In genomic region chr11:104968365-104968855, GRCh38 we compare ENCODE assay signal across 8 cellular contexts. TPM values are rescaled to one million over a fixed set of nuclear protein-coding genes. Genes with fewer than 3 reads are reported as not detected.
DNase-seq lines count a peak whose midpoint lies in the region; ATAC-seq and TF ChIP-seq lines count a peak whose summit lies in the region.

Gene CASP4 (minus strand): TSS chr11:104968574. CDS start chr11:104968525, 49 bp downstream.

- H3K4me1 Mint-ChIP-seq in activated naive CD4-positive, alpha-beta T cell treated with anti-CD3 and anti-CD28 coated beads, Interleukin-2, amount 10 ng/mL, durations not matched to agents 7 days and 5 days = peaks cover 35% of the 10 kb centered on the region
- H3K4me1 Mint-ChIP-seq in activated CD4-positive, alpha-beta memory T cell treated with anti-CD3 and anti-CD28 coated beads, Interleukin-2, amount 10 ng/mL, durations not matched to agents 7 days and 5 days = peaks cover 32% of the 10 kb centered on the region

- peaks cover 29% of the 10 kb centered on the region for H3K9me3 Mint-ChIP-seq in activated naive CD4-positive, alpha-beta T cell treated with anti-CD3 and anti-CD28 coated beads, Interleukin-2, amount 10 ng/mL, durations not matched to agents 7 days and 5 days
- peaks cover 24% of the 10 kb centered on the region for H3K9me3 Mint-ChIP-seq in activated CD4-positive, alpha-beta memory T cell treated with anti-CD3 and anti-CD28 coated beads, Interleukin-2, amount 10 ng/mL, durations not matched to agents 7 days and 5 days

- peak; percentile 92 for ATAC-seq in HG02642 (IDR thresholded peaks at IDR 0.05; ENCODE audit: poor library complexity, unreplicated experiment)

- H3K36me3 Mint-ChIP-seq in activated naive CD4-positive, alpha-beta T cell treated with anti-CD3 and anti-CD28 coated beads, Interleukin-2, amount 10 ng/mL, durations not matched to agents 7 days and 5 days = peaks cover 54% of the 10 kb centered on the region
- peaks cover 51% of the 10 kb centered on the region for H3K36me3 Mint-ChIP-seq in activated CD4-positive, alpha-beta memory T cell treated with anti-CD3 and anti-CD28 coated beads, Interleukin-2, amount 10 ng/mL, durations not matched to agents 7 days and 5 days (ENCODE audit: low read depth)

- POLR2A ChIA-PET in activated CD4-positive, alpha-beta memory T cell treated with anti-CD3 and anti-CD28 coated beads, Interleukin-2, amount 10 ng/mL, durations not matched to agents 7 days and 5 days (lab: Charles Lee) = interaction anchor here (0.6 to 2.5 kb wide), 14 partner anchors 13 to 355 kb away, joined by 3 to 8 read pairs (median 4); partner anchors contain the start of gene CASP1
- POLR2A ChIA-PET in HEK293T (lab: Yijun Ruan, JAX) = no interaction called here

- no peak for DNase-seq in activated naive CD4-positive, alpha-beta T cell treated with anti-CD3 and anti-CD28 coated beads, Interleukin-2, amount 10 ng/mL, durations not matched to agents 7 days and 5 days
- DNase-seq in activated naive CD4-positive, alpha-beta T cell treated with Interleukin-2 at 50 U/mL for 16 hours = no peak
- DNase-seq in NAMALWA (ENCODE audit: low spot score) = peak; percentile 35
- DNase-seq in activated CD4-positive, alpha-beta memory T cell treated with anti-CD3 and anti-CD28 coated beads, Interleukin-2, amount 10 ng/mL, durations not matched to agents 7 days and 5 days = no peak
- DNase-seq in globus pallidus (ENCODE audit: low spot score) = peak; percentile 16
- peak; percentile 4 for DNase-seq in putamen (ENCODE audit: low spot score)
- DNase-seq in HEK293T (ENCODE audit: extremely low spot score) = no peak

- H3K27ac Mint-ChIP-seq in activated naive CD4-positive, alpha-beta T cell treated with anti-CD3 and anti-CD28 coated beads, Interleukin-2, amount 10 ng/mL, durations not matched to agents 7 days and 5 days = peak within 1 kb of the TSS; percentile 92
- peak within 1 kb of the TSS; percentile 87 for H3K27ac Mint-ChIP-seq in activated CD4-positive, alpha-beta memory T cell treated with anti-CD3 and anti-CD28 coated beads, Interleukin-2, amount 10 ng/mL, durations not matched to agents 7 days and 5 days

- CTCF ChIA-PET in activated naive CD4-positive, alpha-beta T cell treated with anti-CD3 and anti-CD28 coated beads, Interleukin-2, amount 10 ng/mL, durations not matched to agents 7 days and 5 days (lab: Charles Lee) = no interaction called here
- CTCF ChIA-PET in activated CD4-positive, alpha-beta memory T cell treated with anti-CD3 and anti-CD28 coated beads, Interleukin-2, amount 10 ng/mL, durations not matched to agents 7 days and 5 days (lab: Charles Lee) = interaction anchor here (0.9 to 1.3 kb wide), 3 partner anchors 19 to 359 kb away, joined by 3 read pairs; no protein-coding TSS in a partner anchor
- CTCF ChIA-PET in HEK293T (lab: Yijun Ruan, JAX) = no interaction called here

- H3K4me3 Mint-ChIP-seq in activated naive CD4-positive, alpha-beta T cell treated with anti-CD3 and anti-CD28 coated beads, Interleukin-2, amount 10 ng/mL, durations not matched to agents 7 days and 5 days = peak within 1 kb of the TSS; percentile 89
- peak within 1 kb of the TSS; percentile 88 for H3K4me3 Mint-ChIP-seq in activated CD4-positive, alpha-beta memory T cell treated with anti-CD3 and anti-CD28 coated beads, Interleukin-2, amount 10 ng/mL, durations not matched to agents 7 days and 5 days

- H3K27me3 Mint-ChIP-seq in activated naive CD4-positive, alpha-beta T cell treated with anti-CD3 and anti-CD28 coated beads, Interleukin-2, amount 10 ng/mL, durations not matched to agents 7 days and 5 days = no peaks in the 10 kb centered on the region
- H3K27me3 Mint-ChIP-seq in activated CD4-positive, alpha-beta memory T cell treated with anti-CD3 and anti-CD28 coated beads, Interleukin-2, amount 10 ng/mL, durations not matched to agents 7 days and 5 days = no peaks in the 10 kb centered on the region

TF ChIP-seq in HEK293T, 16 proteins besides CTCF, POLR2A, EP300 and RAD21:
- TF ChIP-seq CTBP1 (IDR thresholded peaks at IDR 0.05; ENCODE audit: borderline replicate concordance) = no peak
- no peak for TF ChIP-seq NFRKB (IDR thresholded peaks at IDR 0.05)
- TF ChIP-seq FOXK2 (IDR thresholded peaks at IDR 0.05) = no peak
- no peak for TF ChIP-seq PKNOX1 (IDR thresholded peaks at IDR 0.05)
- TF ChIP-seq SUZ12 (IDR thresholded peaks at IDR 0.05) = no peak
- no peak for TF ChIP-seq HDGF (IDR thresholded peaks at IDR 0.05; ENCODE audit: borderline replicate concordance)
- TF ChIP-seq TARDBP (IDR thresholded peaks at IDR 0.05) = no peak
- no peak for TF ChIP-seq ZNF384 (IDR thresholded peaks at IDR 0.05)
- no peak for TF ChIP-seq FOXA1 (IDR thresholded peaks at IDR 0.05)
- no peak for TF ChIP-seq L3MBTL2 (conservative IDR thresholded peaks at IDR 0.05)
- TF ChIP-seq ARNT (IDR thresholded peaks at IDR 0.05) = no peak
- no peak for TF ChIP-seq LEF1 (IDR thresholded peaks at IDR 0.05; ENCODE audit: borderline replicate concordance)
- TF ChIP-seq FOXM1 (IDR thresholded peaks at IDR 0.05; ENCODE audit: borderline replicate concordance) = no peak
- TF ChIP-seq BHLHE40 (IDR thresholded peaks at IDR 0.05; ENCODE audit: borderline replicate concordance) = no peak
- TF ChIP-seq SP1 (IDR thresholded peaks at IDR 0.05) = no peak
- TF ChIP-seq ELF4 (IDR thresholded peaks at IDR 0.05) = no peak

RNA-seq across cellular contexts. Expression of gene CASP4, which starts in this region (rescaled TPM):
- 100 to 1,000 TPM; 138 TPM for total RNA-seq in activated CD4-positive, alpha-beta memory T cell treated with anti-CD3 and anti-CD28 coated beads, Interleukin-2, amount 10 ng/mL, durations not matched to agents 7 days and 5 days

Comparison
In these comparisons a context has a peak if more than half of its experiments do, and no peak if none do; other contexts are left out.
1. DNase-seq: peak in NAMALWA (single experiment), globus pallidus (single experiment) and putamen (single experiment); none in activated naive CD4-positive, alpha-beta T cell treated with anti-CD3 and anti-CD28 coated beads, Interleukin-2, amount 10 ng/mL, durations not matched to agents 7 days and 5 days (single experiment), activated naive CD4-positive, alpha-beta T cell treated with Interleukin-2 at 50 U/mL for 16 hours (single experiment), activated CD4-positive, alpha-beta memory T cell treated with anti-CD3 and anti-CD28 coated beads, Interleukin-2, amount 10 ng/mL, durations not matched to agents 7 days and 5 days (single experiment) and HEK293T (single experiment).